In genomic region chr2:119711352-119711751, GRCh38 we compare ENCODE assay signal across 17 cellular contexts. TPM values are rescaled to one million over a fixed set of nuclear protein-coding genes. Genes with fewer than 3 reads are reported as not detected.
A peak's percentile ranks its signal among the peaks of the same experiment; 100 is the strongest.
DNase-seq lines count a peak whose midpoint lies in the region; ATAC-seq and TF ChIP-seq lines count a peak whose summit lies in the region.
"Had no signal": no experiment of that assay in that cellular context is flagged by ENCODE, and none has a peak within 500 bp of the region (broad histone marks: within the 10 kb centered on the region; RNA-seq: fewer than 3 reads in every experiment).

No MANE protein-coding gene starts in this region.

- no peaks in the 10 kb centered on the region for H3K36me3 Mint-ChIP-seq in natural killer cell treated with Interleukin-12 subunit alpha and Interleukin-12 subunit beta and Interleukin-15 and Interleukin-18, amount 100 ng/mL, for 72 hours
- H3K36me3 Mint-ChIP-seq in natural killer cell (no peaks in the 10 kb centered on the region), endodermal cell (ENCODE audit: low read depth) (no peaks in the 10 kb centered on the region)
- H3K36me3 Mint-ChIP-seq in activated CD4-positive, alpha-beta memory T cell treated with anti-CD3 and anti-CD28 coated beads, Interleukin-2, amount 10 ng/mL, durations not matched to agents 7 days and 5 days (ENCODE audit: low read depth) = no peaks in the 10 kb centered on the region

- H3K4me1 ChIP-seq in endodermal cell (ENCODE audit: control insufficient read depth, insufficient read depth, low read length) = no peaks in the 10 kb centered on the region
- H3K4me1 ChIP-seq: Caco-2, HAP-1 had no signal

- POLR2A ChIA-PET in activated CD4-positive, alpha-beta memory T cell treated with anti-CD3 and anti-CD28 coated beads, Interleukin-2, amount 10 ng/mL, durations not matched to agents 7 days and 5 days (lab: Charles Lee) = no interaction called here

- CTCF ChIA-PET in activated CD4-positive, alpha-beta memory T cell treated with anti-CD3 and anti-CD28 coated beads, Interleukin-2, amount 10 ng/mL, durations not matched to agents 7 days and 5 days (lab: Charles Lee) = interaction anchor here (0.6 kb wide), 1 partner anchor 73 kb away, joined by 5 read pairs; no protein-coding TSS in a partner anchor

- WGBS in endodermal cell (ENCODE audit: insufficient coverage in 1 of 2, insufficient read length in 1 of 2), 2 experiments = 92 to 95% methylated on average over 7 to 9 of the region's 9 CpGs

- H3K9me3 ChIP-seq in endodermal cell (ENCODE audit: control insufficient read depth, low read length) = no peaks in the 10 kb centered on the region
- H3K9me3 ChIP-seq: Caco-2, HAP-1 had no signal

- no peak overlapping the region for H3K4me3 ChIP-seq in endodermal cell (ENCODE audit: low read length)
- H3K4me3 ChIP-seq: GM12878, GM23338, HAP-1 had no signal

- H3K9ac ChIP-seq in endodermal cell (ENCODE audit: extremely low read depth, low read length, poor library complexity, severe bottlenecking) = no peak overlapping the region

- intact Hi-C loops in natural killer cell (cut with micrococcal nuclease) (no loop called here), posterior vena cava (cut with DNase I) (no loop called here)

- H3K4me3 Mint-ChIP-seq in natural killer cell treated with Interleukin-12 subunit alpha and Interleukin-12 subunit beta and Interleukin-15 and Interleukin-18, amount 100 ng/mL, for 72 hours = no peak overlapping the region
- no peak overlapping the region for H3K4me3 Mint-ChIP-seq in natural killer cell
- no peak overlapping the region for H3K4me3 Mint-ChIP-seq in endodermal cell
- H3K4me3 Mint-ChIP-seq in activated CD4-positive, alpha-beta memory T cell treated with anti-CD3 and anti-CD28 coated beads, Interleukin-2, amount 10 ng/mL, durations not matched to agents 7 days and 5 days = no peak overlapping the region
- H3K4me3 Mint-ChIP-seq: CD4-positive, alpha-beta memory T cell; GM23338 had no signal

- H3K27me3 Mint-ChIP-seq in natural killer cell treated with Interleukin-12 subunit alpha and Interleukin-12 subunit beta and Interleukin-15 and Interleukin-18, amount 100 ng/mL, for 72 hours = peaks cover 11 to 22% of the 10 kb centered on the region in 2 donors
- H3K27me3 Mint-ChIP-seq in natural killer cell (ENCODE audit: low read depth in 2 of 2) = peaks cover 0 to 3% of the 10 kb centered on the region in 2 donors
- H3K27me3 Mint-ChIP-seq in endodermal cell (ENCODE audit: insufficient read depth) = peaks cover 2% of the 10 kb centered on the region
- H3K27me3 Mint-ChIP-seq in activated CD4-positive, alpha-beta memory T cell treated with anti-CD3 and anti-CD28 coated beads, Interleukin-2, amount 10 ng/mL, durations not matched to agents 7 days and 5 days = no peaks in the 10 kb centered on the region

- H3K4me1 Mint-ChIP-seq in natural killer cell treated with Interleukin-12 subunit alpha and Interleukin-12 subunit beta and Interleukin-15 and Interleukin-18, amount 100 ng/mL, for 72 hours (ENCODE audit: low read depth in 2 of 2) = peaks cover 0 to under 1% of the 10 kb centered on the region in 2 donors
- peaks cover 0 to 3% of the 10 kb centered on the region in 2 donors for H3K4me1 Mint-ChIP-seq in natural killer cell
- no peaks in the 10 kb centered on the region for H3K4me1 Mint-ChIP-seq in endodermal cell
- H3K4me1 Mint-ChIP-seq in activated CD4-positive, alpha-beta memory T cell treated with anti-CD3 and anti-CD28 coated beads, Interleukin-2, amount 10 ng/mL, durations not matched to agents 7 days and 5 days = no peaks in the 10 kb centered on the region

- no peaks in the 10 kb centered on the region for H3K27me3 ChIP-seq in endodermal cell (ENCODE audit: control insufficient read depth, insufficient read depth, low read length, poor library complexity, severe bottlenecking)

- TF ChIP-seq CTCF in natural killer cell (IDR thresholded peaks at IDR 0.05) (no peak), endodermal cell (conservative IDR thresholded peaks at IDR 0.05) (no peak)

- no peak for ATAC-seq in natural killer cell treated with Interleukin-12 subunit alpha and Interleukin-12 subunit beta and Interleukin-15 and Interleukin-18, amount 100 ng/mL, for 72 hours
- ATAC-seq in natural killer cell = no peak
- ATAC-seq: GM12878, GM23338 had no signal

- no peak overlapping the region for H3K27ac ChIP-seq in endodermal cell (ENCODE audit: low read depth, low read length)

- peak; percentile 26 for DNase-seq in natural killer cell treated with Interleukin-12 subunit alpha and Interleukin-12 subunit beta and Interleukin-15 and Interleukin-18, amount 100 ng/mL, for 72 hours (ENCODE audit: low spot score)
- DNase-seq in natural killer cell (no peak), NCI-H146 (lab: John Stamatoyannopoulos, UW) (peak; percentile 55), endodermal cell (peak; percentile 22), posterior vena cava (ENCODE audit: low spot score) (peak; percentile 44), HPDE6-E6E7 (ENCODE audit: extremely low spot score) (no peak), globus pallidus (ENCODE audit: low spot score) (no peak)
- no peak for DNase-seq in activated CD4-positive, alpha-beta memory T cell treated with anti-CD3 and anti-CD28 coated beads, Interleukin-2, amount 10 ng/mL, durations not matched to agents 7 days and 5 days
- DNase-seq: C1 segment of cervical spinal cord; Caco-2; CD4-positive, alpha-beta memory T cell; DMS153; DND-41; GDM1 had no signal

- no peaks in the 10 kb centered on the region for H3K36me3 ChIP-seq in endodermal cell (ENCODE audit: control insufficient read depth, insufficient read depth, low read length)
- H3K36me3 ChIP-seq: HAP-1 had no signal

- H3K27ac Mint-ChIP-seq in natural killer cell treated with Interleukin-12 subunit alpha and Interleukin-12 subunit beta and Interleukin-15 and Interleukin-18, amount 100 ng/mL, for 72 hours = no peak overlapping the region
- no peak overlapping the region for H3K27ac Mint-ChIP-seq in natural killer cell
- no peak overlapping the region for H3K27ac Mint-ChIP-seq in endodermal cell
- H3K27ac Mint-ChIP-seq in activated CD4-positive, alpha-beta memory T cell treated with anti-CD3 and anti-CD28 coated beads, Interleukin-2, amount 10 ng/mL, durations not matched to agents 7 days and 5 days = no peak overlapping the region
- H3K27ac Mint-ChIP-seq: CD4-positive, alpha-beta memory T cell; GM23338 had no signal

- H3K9me3 Mint-ChIP-seq in natural killer cell treated with Interleukin-12 subunit alpha and Interleukin-12 subunit beta and Interleukin-15 and Interleukin-18, amount 100 ng/mL, for 72 hours = no peaks in the 10 kb centered on the region
- no peaks in the 10 kb centered on the region for H3K9me3 Mint-ChIP-seq in natural killer cell
- H3K9me3 Mint-ChIP-seq in endodermal cell = no peaks in the 10 kb centered on the region
- no peaks in the 10 kb centered on the region for H3K9me3 Mint-ChIP-seq in activated CD4-positive, alpha-beta memory T cell treated with anti-CD3 and anti-CD28 coated beads, Interleukin-2, amount 10 ng/mL, durations not matched to agents 7 days and 5 days
- H3K9me3 Mint-ChIP-seq: CD4-positive, alpha-beta memory T cell; GM23338 had no signal

RNA-seq across cellular contexts. Expression of gene TMEM177, which starts 32.4 kb away (rescaled TPM):
- total RNA-seq in natural killer cell treated with Interleukin-12 subunit alpha and Interleukin-12 subunit beta and Interleukin-15 and Interleukin-18, amount 100 ng/mL, for 72 hours = 10 to 100 TPM in 1 of 2 donors, 1 to 10 TPM in 1; 8.9 to 14.7 TPM
- 1 to 10 TPM; 1.2 to 2.8 (median 2.6) TPM for total RNA-seq in natural killer cell
- 10 to 100 TPM; 26.8 to 28.6 TPM for total RNA-seq in endodermal cell
- polyA plus RNA-seq in endodermal cell (2013, experiment 1 of 2) = 22.7 TPM
- 18.5 TPM for polyA plus RNA-seq in endodermal cell (2013, experiment 2 of 2)
- total RNA-seq in posterior vena cava = 1 to 10 TPM; 5.3 TPM
- total RNA-seq in activated CD4-positive, alpha-beta memory T cell treated with anti-CD3 and anti-CD28 coated beads, Interleukin-2, amount 10 ng/mL, durations not matched to agents 7 days and 5 days = 1 to 10 TPM; 8.3 to 8.5 TPM

RNA-seq across cellular contexts. Expression of gene PTPN4, which starts 48.4 kb away (rescaled TPM):
- 10 to 100 TPM; 56.5 to 80.8 TPM for total RNA-seq in natural killer cell treated with Interleukin-12 subunit alpha and Interleukin-12 subunit beta and Interleukin-15 and Interleukin-18, amount 100 ng/mL, for 72 hours
- total RNA-seq in natural killer cell (100 to 1,000 TPM; 265 to 347 (median 283) TPM), endodermal cell (10 to 100 TPM; 52.6 to 69.8 TPM), posterior vena cava (10 to 100 TPM; 23.8 to 25.4 TPM)
- 36.4 TPM for polyA plus RNA-seq in endodermal cell (2013, experiment 1 of 2)
- polyA plus RNA-seq in endodermal cell (2013, experiment 2 of 2) = 22.5 TPM
- 10 to 100 TPM; 78.7 to 84.5 TPM for total RNA-seq in activated CD4-positive, alpha-beta memory T cell treated with anti-CD3 and anti-CD28 coated beads, Interleukin-2, amount 10 ng/mL, durations not matched to agents 7 days and 5 days

Comparison
In these comparisons a context has a peak if more than half of its experiments do, and no peak if none do; other contexts are left out.
1. DNase-seq: peak in natural killer cell treated with Interleukin-12 subunit alpha and Interleukin-12 subunit beta and Interleukin-15 and Interleukin-18, amount 100 ng/mL, for 72 hours (single experiment), NCI-H146 (single experiment), endodermal cell (single experiment) and posterior vena cava (single experiment); none in natural killer cell (single experiment), HPDE6-E6E7 (single experiment), activated CD4-positive, alpha-beta memory T cell treated with anti-CD3 and anti-CD28 coated beads, Interleukin-2, amount 10 ng/mL, durations not matched to agents 7 days and 5 days (single experiment) and globus pallidus (single experiment).